ENCODE assay signal across 1 cellular context in genomic region chr1:40862008-40862863, GRCh38.
TF ChIP-seq lines count a peak whose summit lies in the region.

Gene CITED4, minus strand, starts transcription at chr1:40862363. Its CDS starts 236 bp downstream, at chr1:40862127.

TF ChIP-seq in K562, 482 proteins besides CTCF, POLR2A, EP300 and RAD21 (continued from another document and continues in another):
- TF ChIP-seq, protein P1, sequence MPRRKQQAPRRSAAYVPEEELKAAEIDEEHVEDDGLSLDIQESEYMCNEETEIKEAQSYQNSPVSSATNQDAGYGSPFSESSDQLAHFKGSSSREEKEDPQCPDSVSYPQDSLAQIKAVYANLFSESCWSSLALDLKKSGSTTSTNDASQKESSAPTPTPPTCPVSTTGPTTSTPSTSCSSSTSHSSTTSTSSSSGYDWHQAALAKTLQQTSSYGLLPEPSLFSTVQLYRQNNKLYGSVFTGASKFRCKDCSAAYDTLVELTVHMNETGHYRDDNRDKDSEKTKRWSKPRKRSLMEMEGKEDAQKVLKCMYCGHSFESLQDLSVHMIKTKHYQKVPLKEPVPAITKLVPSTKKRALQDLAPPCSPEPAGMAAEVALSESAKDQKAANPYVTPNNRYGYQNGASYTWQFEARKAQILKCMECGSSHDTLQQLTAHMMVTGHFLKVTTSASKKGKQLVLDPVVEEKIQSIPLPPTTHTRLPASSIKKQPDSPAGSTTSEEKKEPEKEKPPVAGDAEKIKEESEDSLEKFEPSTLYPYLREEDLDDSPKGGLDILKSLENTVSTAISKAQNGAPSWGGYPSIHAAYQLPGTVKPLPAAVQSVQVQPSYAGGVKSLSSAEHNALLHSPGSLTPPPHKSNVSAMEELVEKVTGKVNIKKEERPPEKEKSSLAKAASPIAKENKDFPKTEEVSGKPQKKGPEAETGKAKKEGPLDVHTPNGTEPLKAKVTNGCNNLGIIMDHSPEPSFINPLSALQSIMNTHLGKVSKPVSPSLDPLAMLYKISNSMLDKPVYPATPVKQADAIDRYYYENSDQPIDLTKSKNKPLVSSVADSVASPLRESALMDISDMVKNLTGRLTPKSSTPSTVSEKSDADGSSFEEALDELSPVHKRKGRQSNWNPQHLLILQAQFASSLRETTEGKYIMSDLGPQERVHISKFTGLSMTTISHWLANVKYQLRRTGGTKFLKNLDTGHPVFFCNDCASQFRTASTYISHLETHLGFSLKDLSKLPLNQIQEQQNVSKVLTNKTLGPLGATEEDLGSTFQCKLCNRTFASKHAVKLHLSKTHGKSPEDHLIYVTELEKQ (CRISPR knock-in tag; IDR thresholded peaks at IDR 0.05): no peak
- peak; percentile 23; the same call in 1 of the 2 replicates for TF ChIP-seq CBFA2T3 (IDR thresholded peaks at IDR 0.05)
- TF ChIP-seq ETS1 (conservative IDR thresholded peaks at IDR 0.05; ENCODE audit: control insufficient read depth, low read depth, low read length): 0 out of 2 replicates have a peak, but pooled peaks have one; percentile 16
- no peak for TF ChIP-seq ZNF778 (CRISPR knock-in tag; IDR thresholded peaks at IDR 0.05)
- TF ChIP-seq BACH1 (tag; IDR thresholded peaks at IDR 0.05): no peak
- TF ChIP-seq ZNF3 (CRISPR knock-in tag; IDR thresholded peaks at IDR 0.05): no peak
- TF ChIP-seq MEF2A (IDR thresholded peaks at IDR 0.05; ENCODE audit: control insufficient read depth, low read depth, low read length): no peak
- no peak for TF ChIP-seq BMI1 (IDR thresholded peaks at IDR 0.05; ENCODE audit: low read length)
- no peak; the same call in 1 of the 2 replicates for TF ChIP-seq SMARCA4 (IDR thresholded peaks at IDR 0.05)
- no peak for TF ChIP-seq ZNF23 (CRISPR knock-in tag; IDR thresholded peaks at IDR 0.05)
- no peak for TF ChIP-seq ZNF232 (CRISPR knock-in tag; IDR thresholded peaks at IDR 0.05)
- TF ChIP-seq HBP1 (CRISPR knock-in tag; IDR thresholded peaks at IDR 0.05): no peak
- no peak for TF ChIP-seq ETV5 (CRISPR knock-in tag; IDR thresholded peaks at IDR 0.05; ENCODE audit: low read depth)
- no peak for TF ChIP-seq ETV6 (IDR thresholded peaks at IDR 0.05; ENCODE audit: borderline replicate concordance in 1 of 2, low read depth in 2 of 2, low read length in 1 of 2)
- TF ChIP-seq ETV6 (CRISPR knock-in tag; IDR thresholded peaks at IDR 0.05; ENCODE audit: borderline replicate concordance): no peak
- no peak for TF ChIP-seq ZNF717 (CRISPR knock-in tag; IDR thresholded peaks at IDR 0.05)
- no peak for TF ChIP-seq TCF7L2 (IDR thresholded peaks at IDR 0.05; ENCODE audit: low read depth, low read length)
- TF ChIP-seq L3MBTL2 (IDR thresholded peaks at IDR 0.05): peak; percentile 72; the same call in 1 of the 2 replicates
- no peak for TF ChIP-seq FIP1L1 (IDR thresholded peaks at IDR 0.05; ENCODE audit: low read depth, low read length, poor library complexity, severe bottlenecking)
- no peak for TF ChIP-seq ZNF146 (CRISPR knock-in tag; IDR thresholded peaks at IDR 0.05; ENCODE audit: unreplicated experiment)
- no peak for TF ChIP-seq XRCC3 (IDR thresholded peaks at IDR 0.05)
- TF ChIP-seq CBX3 (IDR thresholded peaks at IDR 0.05; ENCODE audit: borderline replicate concordance in 1 of 2, low read length in 2 of 2): peak in 1 of 2 experiments; percentile 64; a peak in 1 of 3 replicates
- TF ChIP-seq POLR3G (IDR thresholded peaks at IDR 0.05; ENCODE audit: extremely low read depth, insufficient read length, insufficient replicate concordance): no peak
- TF ChIP-seq SIN3B (IDR thresholded peaks at IDR 0.05; ENCODE audit: low read depth): peak; percentile 57; the same call in 1 of the 2 replicates
- no peak for TF ChIP-seq CHD7 (IDR thresholded peaks at IDR 0.05; ENCODE audit: low read depth, low read length)
- no peak for TF ChIP-seq KLF10 (CRISPR knock-in tag; IDR thresholded peaks at IDR 0.05)
- no peak for TF ChIP-seq MAFF (IDR thresholded peaks at IDR 0.05; ENCODE audit: low read length)
- TF ChIP-seq ELK3 (CRISPR knock-in tag; IDR thresholded peaks at IDR 0.05): no peak
- TF ChIP-seq, protein P2, sequence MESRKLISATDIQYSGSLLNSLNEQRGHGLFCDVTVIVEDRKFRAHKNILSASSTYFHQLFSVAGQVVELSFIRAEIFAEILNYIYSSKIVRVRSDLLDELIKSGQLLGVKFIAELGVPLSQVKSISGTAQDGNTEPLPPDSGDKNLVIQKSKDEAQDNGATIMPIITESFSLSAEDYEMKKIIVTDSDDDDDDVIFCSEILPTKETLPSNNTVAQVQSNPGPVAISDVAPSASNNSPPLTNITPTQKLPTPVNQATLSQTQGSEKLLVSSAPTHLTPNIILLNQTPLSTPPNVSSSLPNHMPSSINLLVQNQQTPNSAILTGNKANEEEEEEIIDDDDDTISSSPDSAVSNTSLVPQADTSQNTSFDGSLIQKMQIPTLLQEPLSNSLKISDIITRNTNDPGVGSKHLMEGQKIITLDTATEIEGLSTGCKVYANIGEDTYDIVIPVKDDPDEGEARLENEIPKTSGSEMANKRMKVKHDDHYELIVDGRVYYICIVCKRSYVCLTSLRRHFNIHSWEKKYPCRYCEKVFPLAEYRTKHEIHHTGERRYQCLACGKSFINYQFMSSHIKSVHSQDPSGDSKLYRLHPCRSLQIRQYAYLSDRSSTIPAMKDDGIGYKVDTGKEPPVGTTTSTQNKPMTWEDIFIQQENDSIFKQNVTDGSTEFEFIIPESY (CRISPR knock-in tag; IDR thresholded peaks at IDR 0.05): peak; percentile 80
- TF ChIP-seq SP2 (IDR thresholded peaks at IDR 0.05; ENCODE audit: extremely low read depth, low read depth, low read length, poor library complexity, severe bottlenecking): no peak
- TF ChIP-seq JUNB (CRISPR knock-in tag; conservative IDR thresholded peaks at IDR 0.05): no peak
- TF ChIP-seq ZNF583 (CRISPR knock-in tag; IDR thresholded peaks at IDR 0.05): no peak
- TF ChIP-seq, protein P3, sequence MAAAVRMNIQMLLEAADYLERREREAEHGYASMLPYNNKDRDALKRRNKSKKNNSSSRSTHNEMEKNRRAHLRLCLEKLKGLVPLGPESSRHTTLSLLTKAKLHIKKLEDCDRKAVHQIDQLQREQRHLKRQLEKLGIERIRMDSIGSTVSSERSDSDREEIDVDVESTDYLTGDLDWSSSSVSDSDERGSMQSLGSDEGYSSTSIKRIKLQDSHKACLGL (CRISPR knock-in tag; IDR thresholded peaks at IDR 0.05; ENCODE audit: borderline replicate concordance, poor library complexity, severe bottlenecking): no peak
- no peak for TF ChIP-seq ZNF282 (CRISPR knock-in tag; IDR thresholded peaks at IDR 0.05)
- TF ChIP-seq, protein P4, sequence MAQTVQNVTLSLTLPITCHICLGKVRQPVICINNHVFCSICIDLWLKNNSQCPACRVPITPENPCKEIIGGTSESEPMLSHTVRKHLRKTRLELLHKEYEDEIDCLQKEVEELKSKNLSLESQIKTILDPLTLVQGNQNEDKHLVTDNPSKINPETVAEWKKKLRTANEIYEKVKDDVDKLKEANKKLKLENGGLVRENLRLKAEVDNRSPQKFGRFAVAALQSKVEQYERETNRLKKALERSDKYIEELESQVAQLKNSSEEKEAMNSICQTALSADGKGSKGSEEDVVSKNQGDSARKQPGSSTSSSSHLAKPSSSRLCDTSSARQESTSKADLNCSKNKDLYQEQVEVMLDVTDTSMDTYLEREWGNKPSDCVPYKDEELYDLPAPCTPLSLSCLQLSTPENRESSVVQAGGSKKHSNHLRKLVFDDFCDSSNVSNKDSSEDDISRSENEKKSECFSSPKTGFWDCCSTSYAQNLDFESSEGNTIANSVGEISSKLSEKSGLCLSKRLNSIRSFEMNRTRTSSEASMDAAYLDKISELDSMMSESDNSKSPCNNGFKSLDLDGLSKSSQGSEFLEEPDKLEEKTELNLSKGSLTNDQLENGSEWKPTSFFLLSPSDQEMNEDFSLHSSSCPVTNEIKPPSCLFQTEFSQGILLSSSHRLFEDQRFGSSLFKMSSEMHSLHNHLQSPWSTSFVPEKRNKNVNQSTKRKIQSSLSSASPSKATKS (CRISPR knock-in tag; IDR thresholded peaks at IDR 0.05): no peak
- no peak for TF ChIP-seq PHF21A (IDR thresholded peaks at IDR 0.05; ENCODE audit: borderline replicate concordance, low read depth)
- TF ChIP-seq DNMT1 (IDR thresholded peaks at IDR 0.05): no peak
- no peak for TF ChIP-seq CBX2 (IDR thresholded peaks at IDR 0.05; ENCODE audit: insufficient read depth, low read length, poor library complexity, severe bottlenecking)
